Comparison of ENCODE assay signal across 1 cellular context in the genomic region with DNA sequence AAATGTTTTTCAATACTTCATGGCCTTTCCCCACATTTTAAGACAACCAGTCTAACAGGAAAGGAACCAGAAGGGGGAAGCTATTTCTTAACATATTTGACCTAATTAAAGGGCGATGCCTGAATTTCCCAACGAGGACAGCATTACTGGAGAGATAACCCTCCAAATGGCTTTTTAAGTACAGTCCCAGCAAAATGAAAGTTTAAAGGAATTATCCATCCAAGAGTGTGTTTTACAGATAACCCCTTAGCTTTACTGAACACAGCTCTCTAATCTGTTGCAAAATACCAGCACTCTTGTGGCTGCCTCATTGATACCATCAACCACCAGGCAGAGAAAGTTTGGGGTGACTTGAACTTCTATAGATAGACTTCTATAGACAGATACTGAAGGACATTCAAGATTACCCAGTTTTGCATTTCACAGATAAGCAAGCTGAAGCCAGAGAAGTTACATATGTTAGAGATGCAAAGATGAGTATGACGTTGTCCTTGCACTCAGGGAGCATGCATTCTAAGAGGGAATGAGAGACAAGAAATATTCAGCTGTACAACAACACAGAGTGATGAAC.
TF ChIP-seq lines count a peak whose summit lies in the region.

No MANE protein-coding gene starts in this region.

TF ChIP-seq in K562, 482 proteins besides CTCF, POLR2A, EP300 and RAD21 (continued from another document and continues in another):
- 0 out of 2 replicates have a peak, but pooled peaks have one; percentile 42 for TF ChIP-seq ZNF407 (IDR thresholded peaks at IDR 0.05; ENCODE audit: low read depth)
- TF ChIP-seq, protein P1, sequence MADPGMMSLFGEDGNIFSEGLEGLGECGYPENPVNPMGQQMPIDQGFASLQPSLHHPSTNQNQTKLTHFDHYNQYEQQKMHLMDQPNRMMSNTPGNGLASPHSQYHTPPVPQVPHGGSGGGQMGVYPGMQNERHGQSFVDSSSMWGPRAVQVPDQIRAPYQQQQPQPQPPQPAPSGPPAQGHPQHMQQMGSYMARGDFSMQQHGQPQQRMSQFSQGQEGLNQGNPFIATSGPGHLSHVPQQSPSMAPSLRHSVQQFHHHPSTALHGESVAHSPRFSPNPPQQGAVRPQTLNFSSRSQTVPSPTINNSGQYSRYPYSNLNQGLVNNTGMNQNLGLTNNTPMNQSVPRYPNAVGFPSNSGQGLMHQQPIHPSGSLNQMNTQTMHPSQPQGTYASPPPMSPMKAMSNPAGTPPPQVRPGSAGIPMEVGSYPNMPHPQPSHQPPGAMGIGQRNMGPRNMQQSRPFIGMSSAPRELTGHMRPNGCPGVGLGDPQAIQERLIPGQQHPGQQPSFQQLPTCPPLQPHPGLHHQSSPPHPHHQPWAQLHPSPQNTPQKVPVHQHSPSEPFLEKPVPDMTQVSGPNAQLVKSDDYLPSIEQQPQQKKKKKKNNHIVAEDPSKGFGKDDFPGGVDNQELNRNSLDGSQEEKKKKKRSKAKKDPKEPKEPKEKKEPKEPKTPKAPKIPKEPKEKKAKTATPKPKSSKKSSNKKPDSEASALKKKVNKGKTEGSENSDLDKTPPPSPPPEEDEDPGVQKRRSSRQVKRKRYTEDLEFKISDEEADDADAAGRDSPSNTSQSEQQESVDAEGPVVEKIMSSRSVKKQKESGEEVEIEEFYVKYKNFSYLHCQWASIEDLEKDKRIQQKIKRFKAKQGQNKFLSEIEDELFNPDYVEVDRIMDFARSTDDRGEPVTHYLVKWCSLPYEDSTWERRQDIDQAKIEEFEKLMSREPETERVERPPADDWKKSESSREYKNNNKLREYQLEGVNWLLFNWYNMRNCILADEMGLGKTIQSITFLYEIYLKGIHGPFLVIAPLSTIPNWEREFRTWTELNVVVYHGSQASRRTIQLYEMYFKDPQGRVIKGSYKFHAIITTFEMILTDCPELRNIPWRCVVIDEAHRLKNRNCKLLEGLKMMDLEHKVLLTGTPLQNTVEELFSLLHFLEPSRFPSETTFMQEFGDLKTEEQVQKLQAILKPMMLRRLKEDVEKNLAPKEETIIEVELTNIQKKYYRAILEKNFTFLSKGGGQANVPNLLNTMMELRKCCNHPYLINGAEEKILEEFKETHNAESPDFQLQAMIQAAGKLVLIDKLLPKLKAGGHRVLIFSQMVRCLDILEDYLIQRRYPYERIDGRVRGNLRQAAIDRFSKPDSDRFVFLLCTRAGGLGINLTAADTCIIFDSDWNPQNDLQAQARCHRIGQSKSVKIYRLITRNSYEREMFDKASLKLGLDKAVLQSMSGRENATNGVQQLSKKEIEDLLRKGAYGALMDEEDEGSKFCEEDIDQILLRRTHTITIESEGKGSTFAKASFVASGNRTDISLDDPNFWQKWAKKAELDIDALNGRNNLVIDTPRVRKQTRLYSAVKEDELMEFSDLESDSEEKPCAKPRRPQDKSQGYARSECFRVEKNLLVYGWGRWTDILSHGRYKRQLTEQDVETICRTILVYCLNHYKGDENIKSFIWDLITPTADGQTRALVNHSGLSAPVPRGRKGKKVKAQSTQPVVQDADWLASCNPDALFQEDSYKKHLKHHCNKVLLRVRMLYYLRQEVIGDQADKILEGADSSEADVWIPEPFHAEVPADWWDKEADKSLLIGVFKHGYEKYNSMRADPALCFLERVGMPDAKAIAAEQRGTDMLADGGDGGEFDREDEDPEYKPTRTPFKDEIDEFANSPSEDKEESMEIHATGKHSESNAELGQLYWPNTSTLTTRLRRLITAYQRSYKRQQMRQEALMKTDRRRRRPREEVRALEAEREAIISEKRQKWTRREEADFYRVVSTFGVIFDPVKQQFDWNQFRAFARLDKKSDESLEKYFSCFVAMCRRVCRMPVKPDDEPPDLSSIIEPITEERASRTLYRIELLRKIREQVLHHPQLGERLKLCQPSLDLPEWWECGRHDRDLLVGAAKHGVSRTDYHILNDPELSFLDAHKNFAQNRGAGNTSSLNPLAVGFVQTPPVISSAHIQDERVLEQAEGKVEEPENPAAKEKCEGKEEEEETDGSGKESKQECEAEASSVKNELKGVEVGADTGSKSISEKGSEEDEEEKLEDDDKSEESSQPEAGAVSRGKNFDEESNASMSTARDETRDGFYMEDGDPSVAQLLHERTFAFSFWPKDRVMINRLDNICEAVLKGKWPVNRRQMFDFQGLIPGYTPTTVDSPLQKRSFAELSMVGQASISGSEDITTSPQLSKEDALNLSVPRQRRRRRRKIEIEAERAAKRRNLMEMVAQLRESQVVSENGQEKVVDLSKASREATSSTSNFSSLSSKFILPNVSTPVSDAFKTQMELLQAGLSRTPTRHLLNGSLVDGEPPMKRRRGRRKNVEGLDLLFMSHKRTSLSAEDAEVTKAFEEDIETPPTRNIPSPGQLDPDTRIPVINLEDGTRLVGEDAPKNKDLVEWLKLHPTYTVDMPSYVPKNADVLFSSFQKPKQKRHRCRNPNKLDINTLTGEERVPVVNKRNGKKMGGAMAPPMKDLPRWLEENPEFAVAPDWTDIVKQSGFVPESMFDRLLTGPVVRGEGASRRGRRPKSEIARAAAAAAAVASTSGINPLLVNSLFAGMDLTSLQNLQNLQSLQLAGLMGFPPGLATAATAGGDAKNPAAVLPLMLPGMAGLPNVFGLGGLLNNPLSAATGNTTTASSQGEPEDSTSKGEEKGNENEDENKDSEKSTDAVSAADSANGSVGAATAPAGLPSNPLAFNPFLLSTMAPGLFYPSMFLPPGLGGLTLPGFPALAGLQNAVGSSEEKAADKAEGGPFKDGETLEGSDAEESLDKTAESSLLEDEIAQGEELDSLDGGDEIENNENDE (IDR thresholded peaks at IDR 0.05; ENCODE audit: low read depth, low read length), result no peak
- TF ChIP-seq KHSRP (IDR thresholded peaks at IDR 0.05), result no peak
- TF ChIP-seq, protein P2, sequence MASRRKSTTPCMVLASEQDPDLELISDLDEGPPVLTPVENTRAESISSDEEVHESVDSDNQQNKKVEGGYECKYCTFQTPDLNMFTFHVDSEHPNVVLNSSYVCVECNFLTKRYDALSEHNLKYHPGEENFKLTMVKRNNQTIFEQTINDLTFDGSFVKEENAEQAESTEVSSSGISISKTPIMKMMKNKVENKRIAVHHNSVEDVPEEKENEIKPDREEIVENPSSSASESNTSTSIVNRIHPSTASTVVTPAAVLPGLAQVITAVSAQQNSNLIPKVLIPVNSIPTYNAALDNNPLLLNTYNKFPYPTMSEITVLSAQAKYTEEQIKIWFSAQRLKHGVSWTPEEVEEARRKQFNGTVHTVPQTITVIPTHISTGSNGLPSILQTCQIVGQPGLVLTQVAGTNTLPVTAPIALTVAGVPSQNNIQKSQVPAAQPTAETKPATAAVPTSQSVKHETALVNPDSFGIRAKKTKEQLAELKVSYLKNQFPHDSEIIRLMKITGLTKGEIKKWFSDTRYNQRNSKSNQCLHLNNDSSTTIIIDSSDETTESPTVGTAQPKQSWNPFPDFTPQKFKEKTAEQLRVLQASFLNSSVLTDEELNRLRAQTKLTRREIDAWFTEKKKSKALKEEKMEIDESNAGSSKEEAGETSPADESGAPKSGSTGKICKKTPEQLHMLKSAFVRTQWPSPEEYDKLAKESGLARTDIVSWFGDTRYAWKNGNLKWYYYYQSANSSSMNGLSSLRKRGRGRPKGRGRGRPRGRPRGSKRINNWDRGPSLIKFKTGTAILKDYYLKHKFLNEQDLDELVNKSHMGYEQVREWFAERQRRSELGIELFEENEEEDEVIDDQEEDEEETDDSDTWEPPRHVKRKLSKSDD (conservative IDR thresholded peaks at IDR 0.05; ENCODE audit: low read length), result no peak
- TF ChIP-seq, protein P3, sequence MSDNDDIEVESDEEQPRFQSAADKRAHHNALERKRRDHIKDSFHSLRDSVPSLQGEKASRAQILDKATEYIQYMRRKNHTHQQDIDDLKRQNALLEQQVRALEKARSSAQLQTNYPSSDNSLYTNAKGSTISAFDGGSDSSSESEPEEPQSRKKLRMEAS (CRISPR knock-in tag; IDR thresholded peaks at IDR 0.05), result no peak
- TF ChIP-seq ZBTB12 (CRISPR knock-in tag; IDR thresholded peaks at IDR 0.05), result peak; percentile 69
- no peak for TF ChIP-seq CREB3 (tag; conservative IDR thresholded peaks at IDR 0.05; ENCODE audit: low read depth)
- TF ChIP-seq NBN (IDR thresholded peaks at IDR 0.05; ENCODE audit: low read depth), result peak; percentile 55; the same call in 1 of the 2 replicates
- TF ChIP-seq ZNF512 (tag; IDR thresholded peaks at IDR 0.05), result no peak
- TF ChIP-seq TEAD2 (tag; IDR thresholded peaks at IDR 0.05), result no peak
- TF ChIP-seq SMAD3 (CRISPR knock-in tag; conservative IDR thresholded peaks at IDR 0.05), result 0 out of 2 replicates have a peak, but pooled peaks have one; percentile 14
- TF ChIP-seq THRAP3 (IDR thresholded peaks at IDR 0.05; ENCODE audit: borderline replicate concordance), result no peak
- no peak for TF ChIP-seq ZFX (CRISPR knock-in tag; IDR thresholded peaks at IDR 0.05)
- no peak for TF ChIP-seq ZFP1 (CRISPR knock-in tag; IDR thresholded peaks at IDR 0.05)
- TF ChIP-seq BCOR (IDR thresholded peaks at IDR 0.05), result peak; percentile 69
